ENCODE assay signal across 1 cellular context in genomic region chr12:92949466-92949865, GRCh38.
TF ChIP-seq lines count a peak whose summit lies in the region.

No MANE protein-coding gene starts in this region.

TF ChIP-seq in HepG2, 621 proteins besides CTCF, POLR2A, EP300 and RAD21 (continued from another document and continues in another):
- TF ChIP-seq PRDM15 (CRISPR knock-in tag; IDR thresholded peaks at IDR 0.05) (no peak), GABPB1 (CRISPR knock-in tag; IDR thresholded peaks at IDR 0.05) (no peak), ELF4 (CRISPR knock-in tag; IDR thresholded peaks at IDR 0.05; ENCODE audit: borderline replicate concordance) (no peak), PRDM4 (CRISPR knock-in tag; IDR thresholded peaks at IDR 0.05; ENCODE audit: borderline replicate concordance) (no peak), NR2F6 (IDR thresholded peaks at IDR 0.05) (no peak), NR2F6 (CRISPR knock-in tag; IDR thresholded peaks at IDR 0.05) (peak; percentile 48; the same call in 1 of the 2 replicates), ZSCAN25 (CRISPR knock-in tag; IDR thresholded peaks at IDR 0.05) (peak; percentile 91), ELK4 (CRISPR knock-in tag; IDR thresholded peaks at IDR 0.05; ENCODE audit: borderline replicate concordance) (no peak), PPARG (CRISPR knock-in tag; conservative IDR thresholded peaks at IDR 0.05) (no peak), CSRNP1 (CRISPR knock-in tag; IDR thresholded peaks at IDR 0.05) (no peak), HNF1A (IDR thresholded peaks at IDR 0.05; ENCODE audit: low read depth) (peak; percentile 16; the same call in 1 of the 2 replicates), HNF1A (CRISPR knock-in tag; IDR thresholded peaks at IDR 0.05; ENCODE audit: borderline replicate concordance) (no peak), KLF6 (CRISPR knock-in tag; IDR thresholded peaks at IDR 0.05) (no peak), ZSCAN20 (CRISPR knock-in tag; IDR thresholded peaks at IDR 0.05; ENCODE audit: borderline replicate concordance) (no peak), ZNF564 (CRISPR knock-in tag; IDR thresholded peaks at IDR 0.05) (no peak), YEATS4 (CRISPR knock-in tag; IDR thresholded peaks at IDR 0.05; ENCODE audit: borderline replicate concordance) (no peak), E2F2 (CRISPR knock-in tag; IDR thresholded peaks at IDR 0.05; ENCODE audit: borderline replicate concordance) (no peak), CREBL2 (CRISPR knock-in tag; IDR thresholded peaks at IDR 0.05; ENCODE audit: borderline replicate concordance) (no peak), ZNF317 (CRISPR knock-in tag; IDR thresholded peaks at IDR 0.05) (no peak), DPF2 (CRISPR knock-in tag; IDR thresholded peaks at IDR 0.05; ENCODE audit: borderline replicate concordance, low read depth) (no peak), FOXJ3 (CRISPR knock-in tag; IDR thresholded peaks at IDR 0.05; ENCODE audit: borderline replicate concordance) (no peak), SUZ12 (IDR thresholded peaks at IDR 0.05; ENCODE audit: low read depth, low read length) (no peak), ZBTB34 (CRISPR knock-in tag; IDR thresholded peaks at IDR 0.05) (no peak), SCMH1 (CRISPR knock-in tag; IDR thresholded peaks at IDR 0.05; ENCODE audit: borderline replicate concordance) (no peak), ZNF276 (CRISPR knock-in tag; IDR thresholded peaks at IDR 0.05; ENCODE audit: low read depth) (no peak), NFIC (IDR thresholded peaks at IDR 0.05; ENCODE audit: low read length) (no peak), SPEN (CRISPR knock-in tag; IDR thresholded peaks at IDR 0.05; ENCODE audit: low read depth) (no peak), FOXP4 (CRISPR knock-in tag; IDR thresholded peaks at IDR 0.05) (0 out of 2 replicates have a peak, but pooled peaks have one; percentile 35), RBM22 (optimal IDR thresholded peaks at IDR 0.05; ENCODE audit: low read length) (no peak), ZNF670 (CRISPR knock-in tag; IDR thresholded peaks at IDR 0.05; ENCODE audit: borderline replicate concordance) (no peak), PITX1 (CRISPR knock-in tag; IDR thresholded peaks at IDR 0.05) (peak; percentile 32; the same call in 1 of the 2 replicates), TERF1 (CRISPR knock-in tag; IDR thresholded peaks at IDR 0.05) (no peak), ZNF121 (CRISPR knock-in tag; IDR thresholded peaks at IDR 0.05) (peak; percentile 95), ERF (CRISPR knock-in tag; IDR thresholded peaks at IDR 0.05) (0 out of 2 replicates have a peak, but pooled peaks have one; percentile 15)
